ENCODE assay signal across 25 cellular contexts in genomic region chr9:25542319-25542718, GRCh38.
"Had no signal": no experiment of that assay in that cellular context is flagged by ENCODE, and none has a peak within 500 bp of the region (broad histone marks: within the 10 kb centered on the region; RNA-seq: fewer than 3 reads in every experiment).

No MANE protein-coding gene starts in this region.

- ATAC-seq: left colon; left lung; lower lobe of right lung; mucosa of descending colon; naive thymus-derived CD4-positive, alpha-beta T cell; natural killer cell treated with Interleukin-12 subunit alpha and Interleukin-12 subunit beta and Interleukin-15 and Interleukin-18, amount 100 ng/mL, for 72 hours; pancreas; right cardiac atrium; sciatic nerve; stimulated activated effector memory CD8-positive, alpha-beta T cell treated with anti-CD3 and anti-CD28 coated beads, Interleukin-12 subunit alpha, Interleukin-12 subunit beta, amount 100 ng/mL, for 72 hours had no signal

- H3K4me1 ChIP-seq: left lung, lower lobe of right lung, pancreas, prostate gland, spleen, suprapubic skin, vagina had no signal

- H3K4me3 ChIP-seq: left lung, lower lobe of right lung, mucosa of descending colon, pancreas, prostate gland, skin epidermis, spleen, suprapubic skin, thoracic aorta, tibial artery, vagina had no signal

- FAIRE-seq: pancreas had no signal

- H3K27ac ChIP-seq: left lung, lower lobe of right lung, pancreas, prostate gland, skin epidermis, spleen, suprapubic skin, thoracic aorta, tibial artery, vagina had no signal

- H3K36me3 ChIP-seq: left lung, lower lobe of right lung, pancreas, prostate gland, spleen, suprapubic skin, thoracic aorta, tibial artery, vagina had no signal

- H3K9me3 ChIP-seq: left lung, lower lobe of right lung, mucosa of descending colon, pancreas, prostate gland, suprapubic skin, thoracic aorta, tibial artery, vagina had no signal

- H3K27me3 ChIP-seq: left lung, pancreas, spleen, suprapubic skin, tibial artery, vagina had no signal

- DNase-seq: hippocampal formation; kidney; left colon; left lung; lower lobe of right lung; midbrain; mucosa of descending colon; naive thymus-derived CD4-positive, alpha-beta T cell; nucleus accumbens; pancreas; posterior cingulate gyrus; retina; right cardiac atrium; spleen; stimulated activated CD4-positive, alpha-beta T cell treated with anti-CD3 and anti-CD28 coated beads, Interleukin-4, amount 100 ng/mL, for 24 hours; stimulated activated naive CD4-positive, alpha-beta T cell; tibial artery had no signal
